Comparison of ENCODE assay signal across 32 cellular contexts in the genomic region with DNA sequence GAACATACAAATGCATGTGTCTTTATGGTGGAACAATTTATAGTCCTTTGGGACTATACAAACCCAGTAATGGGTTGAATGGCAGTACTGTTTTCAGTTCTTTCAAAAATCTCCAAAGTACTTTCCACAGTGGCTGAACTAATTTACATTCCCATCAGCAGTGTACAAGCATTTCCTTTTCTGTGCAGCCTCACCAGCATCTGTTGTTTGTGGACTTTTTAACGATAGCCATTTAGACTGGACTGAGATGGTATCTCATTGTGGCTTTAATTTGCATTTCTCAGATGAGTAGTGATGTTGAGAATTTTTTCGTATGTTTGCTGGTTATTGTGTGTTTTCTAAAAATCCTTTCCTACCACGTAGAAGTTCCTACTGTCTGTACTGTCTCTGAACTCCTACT.
"Had no signal": no experiment of that assay in that cellular context is flagged by ENCODE, and none has a peak within 500 bp of the region (broad histone marks: within the 10 kb centered on the region; RNA-seq: fewer than 3 reads in every experiment).

No MANE protein-coding gene starts in this region.

- H3K4me1 ChIP-seq: ascending aorta, esophagus muscularis mucosa, foreskin keratinocyte, gastrocnemius medialis, heart left ventricle had no signal

- H3K4me3 ChIP-seq: ascending aorta, coronary artery, dorsolateral prefrontal cortex, esophagus muscularis mucosa, gastrocnemius medialis, heart left ventricle had no signal

- H3K27ac Mint-ChIP-seq: activated B cell treated with CpG ODN at 0.5 μM for 24 hours; activated CD8-positive, alpha-beta T cell treated with anti-CD3 and anti-CD28 coated beads for 36 hours; activated naive CD4-positive, alpha-beta T cell treated with anti-CD3 and anti-CD28 coated beads, Interleukin-2, amount 10 ng/mL, durations not matched to agents 7 days and 5 days; activated naive CD4-positive, alpha-beta T cell treated with anti-CD3 and anti-CD28 coated beads, Interleukin-2, amount 50 U/mL, for 72 hours; activated naive CD8-positive, alpha-beta T cell treated with anti-CD3 and anti-CD28 coated beads, Interleukin-2, amount 10 ng/mL, durations not matched to agents 7 days and 5 days; activated T-helper 17 cell treated with anti-CD3 and anti-CD28 coated beads, Interleukin-2, amount 50 U/mL, for 72 hours; dendritic cell treated with granulocyte-macrophage colony-stimulating factor and Interleukin-4, amounts not matched to agents 40 ng/mL and 50 ng/mL, for 4 days; effector memory CD8-positive, alpha-beta T cell; T-helper 2 cell treated with Interferon-gamma antibody and Interleukin-4, amounts not matched to agents 5 μg/mL and 100 μg/mL, for 36 hours had no signal

- H3K9me3 ChIP-seq: ascending aorta, gastrocnemius medialis had no signal

- H3K27me3 Mint-ChIP-seq: activated B cell treated with CpG ODN at 0.5 μM for 24 hours; activated CD8-positive, alpha-beta T cell treated with anti-CD3 and anti-CD28 coated beads for 36 hours; activated naive CD4-positive, alpha-beta T cell treated with anti-CD3 and anti-CD28 coated beads, Interleukin-2, amount 10 ng/mL, durations not matched to agents 7 days and 5 days; activated naive CD8-positive, alpha-beta T cell treated with anti-CD3 and anti-CD28 coated beads, Interleukin-2, amount 10 ng/mL, durations not matched to agents 7 days and 5 days had no signal

- H3K4me1 Mint-ChIP-seq: activated B cell treated with CpG ODN at 0.5 μM for 24 hours; activated naive CD4-positive, alpha-beta T cell treated with anti-CD3 and anti-CD28 coated beads, Interleukin-2, amount 10 ng/mL, durations not matched to agents 7 days and 5 days; activated naive CD8-positive, alpha-beta T cell treated with anti-CD3 and anti-CD28 coated beads, Interleukin-2, amount 10 ng/mL, durations not matched to agents 7 days and 5 days; activated T-helper 17 cell treated with anti-CD3 and anti-CD28 coated beads, Interleukin-2, amount 50 U/mL, for 72 hours had no signal

- DNase-seq: activated B cell treated with CpG ODN at 0.5 μM for 24 hours; activated CD4-positive, alpha-beta T cell treated with anti-CD3 and anti-CD28 coated beads for 48 hours; activated CD4-positive, alpha-beta T cell treated with anti-CD3 and anti-CD28 coated beads, Interleukin-2, amount 50 U/mL, for 1 hour; activated CD4-positive, alpha-beta T cell treated with anti-CD3 and anti-CD28 coated beads, Interleukin-2, amount 50 U/mL, for 48 hours; activated CD8-positive, alpha-beta memory T cell treated with anti-CD3 and anti-CD28 coated beads for 24 hours; activated CD8-positive, alpha-beta T cell treated with anti-CD3 and anti-CD28 coated beads for 36 hours; activated effector memory CD4-positive, alpha-beta T cell treated with anti-CD3 and anti-CD28 coated beads, Interleukin-2, amount 50 U/mL, for 16 hours; activated naive CD4-positive, alpha-beta T cell treated with anti-CD3 and anti-CD28 coated beads, Interleukin-2, amount 10 ng/mL, durations not matched to agents 7 days and 5 days; activated naive CD8-positive, alpha-beta T cell treated with anti-CD3 and anti-CD28 coated beads, Interleukin-2, amount 10 ng/mL, durations not matched to agents 7 days and 5 days; activated T-cell treated with anti-CD3 and anti-CD28 coated beads, Interleukin-2, amount 50 U/mL, for 4 hours; brain microvascular endothelial cell; dorsolateral prefrontal cortex; effector CD4-positive, alpha-beta T cell; effector memory CD8-positive, alpha-beta T cell; erythroblast; foreskin keratinocyte; gastrocnemius medialis; glutamatergic neuron; heart left ventricle; hypothalamus; T1000; WERI-Rb-1 had no signal

- H3K27ac ChIP-seq: ascending aorta, brain microvascular endothelial cell, coronary artery, dorsolateral prefrontal cortex, esophagus muscularis mucosa, foreskin keratinocyte, gastrocnemius medialis, heart left ventricle, WERI-Rb-1 had no signal

- H3K27me3 ChIP-seq: ascending aorta, brain microvascular endothelial cell, dorsolateral prefrontal cortex, esophagus muscularis mucosa, foreskin keratinocyte, gastrocnemius medialis, heart left ventricle had no signal

- H3K36me3 ChIP-seq: ascending aorta, brain microvascular endothelial cell, esophagus muscularis mucosa, gastrocnemius medialis, heart left ventricle, WERI-Rb-1 had no signal

- H3K4me3 Mint-ChIP-seq: activated B cell treated with CpG ODN at 0.5 μM for 24 hours; activated CD8-positive, alpha-beta T cell treated with anti-CD3 and anti-CD28 coated beads for 36 hours; activated naive CD4-positive, alpha-beta T cell treated with anti-CD3 and anti-CD28 coated beads, Interleukin-2, amount 10 ng/mL, durations not matched to agents 7 days and 5 days; activated naive CD8-positive, alpha-beta T cell treated with anti-CD3 and anti-CD28 coated beads, Interleukin-2, amount 10 ng/mL, durations not matched to agents 7 days and 5 days; activated T-cell treated with anti-CD3 and anti-CD28 coated beads, Interleukin-2, amount 50 U/mL, for 4 hours; activated T-helper 17 cell treated with anti-CD3 and anti-CD28 coated beads, Interleukin-2, amount 50 U/mL, for 72 hours; central memory CD8-positive, alpha-beta T cell; dendritic cell treated with granulocyte-macrophage colony-stimulating factor and Interleukin-4, amounts not matched to agents 40 ng/mL and 50 ng/mL, for 4 days; effector memory CD8-positive, alpha-beta T cell; T-helper 2 cell treated with Interferon-gamma antibody and Interleukin-4, amounts not matched to agents 5 μg/mL and 100 μg/mL, for 36 hours had no signal

- H3K36me3 Mint-ChIP-seq: activated naive CD4-positive, alpha-beta T cell treated with anti-CD3 and anti-CD28 coated beads, Interleukin-2, amount 10 ng/mL, durations not matched to agents 7 days and 5 days; activated naive CD8-positive, alpha-beta T cell treated with anti-CD3 and anti-CD28 coated beads, Interleukin-2, amount 10 ng/mL, durations not matched to agents 7 days and 5 days had no signal

- FAIRE-seq: bronchial epithelial cell had no signal

- ATAC-seq: activated CD4-positive, CD25-positive, alpha-beta regulatory T cell treated with anti-CD3 and anti-CD28 coated beads, Interleukin-2, amount 50 U/mL, for 24 hours; activated CD8-positive, alpha-beta T cell treated with anti-CD3 and anti-CD28 coated beads for 36 hours; activated naive CD4-positive, alpha-beta T cell treated with anti-CD3 and anti-CD28 coated beads, Interleukin-2, amount 50 U/mL, for 72 hours; activated T-cell treated with anti-CD3 and anti-CD28 coated beads, Interleukin-2, amount 50 U/mL, for 4 hours; activated T-helper 17 cell treated with anti-CD3 and anti-CD28 coated beads, Interleukin-2, amount 50 U/mL, for 72 hours; effector memory CD8-positive, alpha-beta T cell; foreskin keratinocyte; gastrocnemius medialis; heart left ventricle had no signal

- H3K9me3 Mint-ChIP-seq: activated naive CD4-positive, alpha-beta T cell treated with anti-CD3 and anti-CD28 coated beads, Interleukin-2, amount 10 ng/mL, durations not matched to agents 7 days and 5 days; activated T-helper 17 cell treated with anti-CD3 and anti-CD28 coated beads, Interleukin-2, amount 50 U/mL, for 72 hours; central memory CD8-positive, alpha-beta T cell; T-helper 2 cell treated with Interferon-gamma antibody and Interleukin-4, amounts not matched to agents 5 μg/mL and 100 μg/mL, for 36 hours had no signal
